13 cellular contexts compared by ENCODE assay signal in genomic region chr1:198185759-198186158, GRCh38. TPM values are rescaled to one million over a fixed set of nuclear protein-coding genes. Genes with fewer than 3 reads are reported as not detected.
A peak's percentile ranks its signal among the peaks of the same experiment; 100 is the strongest.
DNase-seq lines count a peak whose midpoint lies in the region; ATAC-seq lines count a peak whose summit lies in the region.
"Had no signal": no experiment of that assay in that cellular context is flagged by ENCODE, and none has a peak within 500 bp of the region (broad histone marks: within the 10 kb centered on the region; RNA-seq: fewer than 3 reads in every experiment).

No MANE protein-coding gene starts in this region.

- no peak overlapping the region for H3K4me3 Mint-ChIP-seq in activated naive CD4-positive, alpha-beta T cell treated with anti-CD3 and anti-CD28 coated beads, Interleukin-2, amount 10 ng/mL, durations not matched to agents 7 days and 5 days
- H3K4me3 Mint-ChIP-seq: neural progenitor cell had no signal

- H3K9me3 Mint-ChIP-seq in activated naive CD4-positive, alpha-beta T cell treated with anti-CD3 and anti-CD28 coated beads, Interleukin-2, amount 10 ng/mL, durations not matched to agents 7 days and 5 days = no peaks in the 10 kb centered on the region

- ATAC-seq in HG02642 (IDR thresholded peaks at IDR 0.05; ENCODE audit: poor library complexity, unreplicated experiment) = peak; percentile 61
- ATAC-seq in stimulated activated naive CD8-positive, alpha-beta T cell treated with anti-CD3 and anti-CD28 coated beads, Interleukin-15, Interleukin-2, amounts not matched to agents 100 U/mL and 50 U/mL, for 24 hours = peak; percentile 50
- ATAC-seq: body of pancreas, esophagus mucosa had no signal

- peaks cover 62% of the 10 kb centered on the region for H3K4me1 Mint-ChIP-seq in activated naive CD4-positive, alpha-beta T cell treated with anti-CD3 and anti-CD28 coated beads, Interleukin-2, amount 10 ng/mL, durations not matched to agents 7 days and 5 days

- H3K36me3 Mint-ChIP-seq in activated naive CD4-positive, alpha-beta T cell treated with anti-CD3 and anti-CD28 coated beads, Interleukin-2, amount 10 ng/mL, durations not matched to agents 7 days and 5 days = peaks cover 6% of the 10 kb centered on the region

- no peak for DNase-seq in activated naive CD4-positive, alpha-beta T cell treated with anti-CD3 and anti-CD28 coated beads, Interleukin-2, amount 10 ng/mL, durations not matched to agents 7 days and 5 days
- no peak for DNase-seq in activated naive CD4-positive, alpha-beta T cell treated with Interleukin-2 at 50 U/mL for 16 hours
- DNase-seq in OCI-M1 (lab: John Stamatoyannopoulos, UW) (peak; percentile 44), occipital lobe (lab: John Stamatoyannopoulos, UW) (no peak), NCI-H69 (lab: John Stamatoyannopoulos, UW) (no peak), AML-193 (lab: John Stamatoyannopoulos, UW) (no peak)
- no peak for DNase-seq in stimulated activated naive CD8-positive, alpha-beta T cell treated with anti-CD3 and anti-CD28 coated beads, Interleukin-15, Interleukin-2, amounts not matched to agents 100 U/mL and 50 U/mL, for 24 hours
- DNase-seq: body of pancreas, NCI-H2171 treated with DMSO at 0.1 percent for 48 hours, stomach had no signal

- H3K27me3 Mint-ChIP-seq in activated naive CD4-positive, alpha-beta T cell treated with anti-CD3 and anti-CD28 coated beads, Interleukin-2, amount 10 ng/mL, durations not matched to agents 7 days and 5 days = no peaks in the 10 kb centered on the region

- H3K27ac Mint-ChIP-seq in activated naive CD4-positive, alpha-beta T cell treated with anti-CD3 and anti-CD28 coated beads, Interleukin-2, amount 10 ng/mL, durations not matched to agents 7 days and 5 days = peak overlapping the region; percentile 47
- H3K27ac Mint-ChIP-seq: neural progenitor cell had no signal

- CTCF ChIA-PET in activated naive CD4-positive, alpha-beta T cell treated with anti-CD3 and anti-CD28 coated beads, Interleukin-2, amount 10 ng/mL, durations not matched to agents 7 days and 5 days (lab: Charles Lee) = interaction anchor here (0.8 to 1.2 kb wide), 2 partner anchors 11 to 27 kb away, joined by 3 read pairs; no protein-coding TSS in a partner anchor

RNA-seq across cellular contexts. Expression of gene NEK7, which starts 29.0 kb away (rescaled TPM):
- 24.6 TPM for total RNA-seq in occipital lobe
